In the genomic region with DNA sequence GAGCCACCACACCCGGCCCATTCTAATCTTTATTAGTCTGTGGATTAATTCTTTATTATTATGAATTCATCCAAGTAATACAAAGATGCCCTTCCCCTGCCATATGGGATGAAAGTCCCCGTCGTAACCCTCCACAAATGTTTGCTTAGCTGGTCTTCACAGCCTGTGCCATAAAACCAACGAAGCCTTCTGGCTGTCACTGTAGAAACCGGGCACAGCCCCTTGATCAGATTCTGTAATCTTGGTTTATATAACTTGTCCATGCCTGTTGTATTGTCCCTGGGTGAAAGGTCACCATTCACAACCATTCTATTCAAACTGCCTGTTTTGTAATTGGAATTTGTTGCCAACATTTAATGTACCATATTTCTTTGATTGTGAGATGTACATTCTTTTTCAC, we compare ENCODE assay signal across 12 cellular contexts.
"Had no signal": no experiment of that assay in that cellular context is flagged by ENCODE, and none has a peak within 500 bp of the region (broad histone marks: within the 10 kb centered on the region; RNA-seq: fewer than 3 reads in every experiment).

No MANE protein-coding gene starts in this region.

- DNase-seq: activated CD4-positive, CD25-positive, alpha-beta regulatory T cell treated with anti-CD3 and anti-CD28 coated beads, Interleukin-2, amount 50 U/mL, for 72 hours; activated gamma-delta T cell treated with Interleukin-2 at 50 U/mL for 16 hours; foreskin fibroblast; left cardiac atrium; lower lobe of right lung; occipital lobe; stimulated activated CD4-positive, alpha-beta T cell treated with anti-CD3 and anti-CD28 coated beads, Interleukin-12 subunit alpha, Interleukin-12 subunit beta, amount 100 ng/mL, for 4 hours; stimulated activated CD4-positive, alpha-beta T cell treated with anti-CD3 and anti-CD28 coated beads, Interleukin-1b, Interleukin-23, amount 100 ng/mL, for 48 hours; stimulated activated CD8-positive, alpha-beta memory T cell treated with anti-CD3 and anti-CD28 coated beads, Interleukin-4, amount 100 ng/mL, for 48 hours; stimulated activated naive CD4-positive, alpha-beta T cell; T1000; tibial artery had no signal

- H3K4me1 ChIP-seq: lower lobe of right lung, tibial artery had no signal

- H3K4me3 ChIP-seq: lower lobe of right lung, tibial artery had no signal

- H3K9me3 ChIP-seq: lower lobe of right lung, tibial artery had no signal

- H3K27ac ChIP-seq: lower lobe of right lung, tibial artery had no signal

- ATAC-seq: left cardiac atrium, lower lobe of right lung had no signal

- H3K36me3 ChIP-seq: lower lobe of right lung, tibial artery had no signal
